24 cellular contexts compared by ENCODE assay signal in genomic region chr1:8434104-8434503, GRCh38.
"Had no signal": no experiment of that assay in that cellular context is flagged by ENCODE, and none has a peak within 500 bp of the region (broad histone marks: within the 10 kb centered on the region; RNA-seq: fewer than 3 reads in every experiment).

No MANE protein-coding gene starts in this region.

- H3K36me3 Mint-ChIP-seq: activated CD4-positive, alpha-beta memory T cell treated with anti-CD3 and anti-CD28 coated beads for 36 hours; activated naive CD8-positive, alpha-beta T cell had no signal

- DNase-seq: activated CD4-positive, alpha-beta memory T cell treated with anti-CD3 and anti-CD28 coated beads for 36 hours; activated CD4-positive, alpha-beta T cell treated with anti-CD3 and anti-CD28 coated beads, Interleukin-2, amount 10 ng/mL, durations not matched to agents 7 days and 5 days; activated CD4-positive, CD25-positive, alpha-beta regulatory T cell; activated CD8-positive, alpha-beta memory T cell treated with anti-CD3 and anti-CD28 coated beads for 24 hours; activated gamma-delta T cell; activated naive CD4-positive, alpha-beta T cell treated with anti-CD3 and anti-CD28 coated beads for 36 hours; activated T-cell treated with anti-CD3 and anti-CD28 coated beads, Interleukin-2, amount 50 U/mL, for 48 hours; amygdala; MM.1S; NCI-H1105 treated with DMSO at 0.1 percent for 48 hours; NCI-H1436 treated with DMSO at 0.1 percent for 48 hours; NCI-H187; NCI-H2081; NCI-H524; SIG-M5; T-helper 2 cell; T1000 had no signal

- H3K9me3 Mint-ChIP-seq: activated CD4-positive, alpha-beta memory T cell treated with anti-CD3 and anti-CD28 coated beads for 36 hours; activated CD4-positive, alpha-beta T cell treated with anti-CD3 and anti-CD28 coated beads, Interleukin-2, amount 10 ng/mL, durations not matched to agents 7 days and 5 days; activated naive CD4-positive, alpha-beta T cell treated with anti-CD3 and anti-CD28 coated beads for 36 hours; activated T-helper 17 cell treated with anti-CD3 and anti-CD28 coated beads, Interleukin-2, amount 50 U/mL, for 72 hours; brain had no signal

- H3K27ac ChIP-seq: cardiac muscle cell, KMS-11, VCaP had no signal

- H3K27me3 ChIP-seq: cardiac muscle cell had no signal

- ATAC-seq: activated T-helper 17 cell treated with anti-CD3 and anti-CD28 coated beads, Interleukin-2, amount 50 U/mL, for 72 hours had no signal

- H3K27ac Mint-ChIP-seq: activated CD4-positive, alpha-beta memory T cell treated with anti-CD3 and anti-CD28 coated beads for 36 hours; activated naive CD4-positive, alpha-beta T cell treated with anti-CD3 and anti-CD28 coated beads for 36 hours; activated naive CD8-positive, alpha-beta T cell; activated T-helper 17 cell treated with anti-CD3 and anti-CD28 coated beads, Interleukin-2, amount 50 U/mL, for 72 hours had no signal

- H3K36me3 ChIP-seq: cardiac muscle cell had no signal

- FAIRE-seq: astrocyte had no signal

- H3K4me3 Mint-ChIP-seq: activated CD4-positive, alpha-beta memory T cell treated with anti-CD3 and anti-CD28 coated beads for 36 hours; activated CD4-positive, alpha-beta T cell treated with anti-CD3 and anti-CD28 coated beads, Interleukin-2, amount 10 ng/mL, durations not matched to agents 7 days and 5 days; activated naive CD4-positive, alpha-beta T cell treated with anti-CD3 and anti-CD28 coated beads for 36 hours; activated naive CD8-positive, alpha-beta T cell; activated T-helper 17 cell treated with anti-CD3 and anti-CD28 coated beads, Interleukin-2, amount 50 U/mL, for 72 hours; brain had no signal

- H3K4me3 ChIP-seq: cardiac muscle cell had no signal

- H3K27me3 Mint-ChIP-seq: activated CD4-positive, alpha-beta memory T cell treated with anti-CD3 and anti-CD28 coated beads for 36 hours; activated CD4-positive, alpha-beta T cell treated with anti-CD3 and anti-CD28 coated beads, Interleukin-2, amount 10 ng/mL, durations not matched to agents 7 days and 5 days; activated naive CD8-positive, alpha-beta T cell; activated T-helper 17 cell treated with anti-CD3 and anti-CD28 coated beads, Interleukin-2, amount 50 U/mL, for 72 hours; brain had no signal
